ENCODE assay signal across 9 cellular contexts in the genomic region with DNA sequence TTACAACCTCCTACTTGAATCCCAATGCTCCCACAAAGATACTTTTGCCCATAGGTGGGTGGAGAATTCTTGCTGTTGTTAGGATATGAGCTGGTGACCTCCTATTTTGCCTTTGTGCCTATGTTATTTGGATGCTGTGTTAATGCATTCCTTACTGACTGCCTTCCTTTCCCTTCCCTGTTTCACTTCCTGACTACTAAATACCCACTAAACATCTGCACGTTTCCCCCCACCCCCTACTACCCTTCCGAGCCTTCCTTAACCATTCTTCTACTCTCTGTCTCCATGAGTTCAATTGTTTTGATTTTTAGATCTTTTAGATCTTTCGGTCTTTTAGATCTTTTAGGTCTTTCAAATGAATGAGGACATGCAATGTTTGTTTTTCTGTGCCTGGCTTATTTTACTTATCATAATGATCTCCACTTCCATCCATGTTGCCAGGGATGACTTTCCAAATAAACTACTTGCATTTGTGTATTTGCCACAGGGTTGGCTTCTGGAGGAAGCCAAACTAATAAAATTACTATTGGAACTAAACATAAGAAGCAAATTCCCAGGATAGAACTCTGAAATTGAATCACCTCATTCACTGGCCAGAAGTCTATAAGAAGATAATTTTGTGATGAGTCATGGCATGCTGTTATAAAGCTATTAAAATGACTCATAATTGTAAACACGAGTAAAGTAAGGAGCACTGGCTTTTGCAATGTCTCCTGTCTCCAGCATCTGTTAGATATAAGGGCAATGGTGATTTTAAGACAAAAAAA.
DNase-seq lines count a peak whose midpoint lies in the region; ATAC-seq and TF ChIP-seq lines count a peak whose summit lies in the region.
"Had no signal": no experiment of that assay in that cellular context is flagged by ENCODE, and none has a peak within 500 bp of the region (broad histone marks: within the 10 kb centered on the region; RNA-seq: fewer than 3 reads in every experiment).

No MANE protein-coding gene starts in this region.

- H3K27me3 ChIP-seq in RWPE2 (ENCODE audit: insufficient read depth, poor library complexity, severe bottlenecking) (no peaks in the 10 kb centered on the region), suprapubic skin (no peaks in the 10 kb centered on the region), vagina (no peaks in the 10 kb centered on the region), colonic mucosa (no peaks in the 10 kb centered on the region)
- H3K27me3 ChIP-seq: stomach had no signal

- 9% methylated on average over 4 of the region's 4 CpGs for WGBS in suprapubic skin

- H3K9ac ChIP-seq in colonic mucosa (ENCODE audit: low read depth in 2 of 2, low read length in 2 of 2), result no peak overlapping the region

- H3K4me3 ChIP-seq in RWPE2 (ENCODE audit: severe bottlenecking) (no peak overlapping the region), suprapubic skin (no peak overlapping the region), vagina (no peak overlapping the region), colonic mucosa (no peak overlapping the region)
- H3K4me3 ChIP-seq: stomach had no signal

- H3K27ac ChIP-seq in RWPE2 (ENCODE audit: poor library complexity, severe bottlenecking) (peak overlapping the region; percentile 67), suprapubic skin (peak overlapping the region; percentile 18), vagina (no peak overlapping the region), colonic mucosa (no peak overlapping the region)
- H3K27ac ChIP-seq: stomach had no signal

- no peaks in the 10 kb centered on the region for H3K36me3 ChIP-seq in RWPE2 (ENCODE audit: low read depth)
- H3K36me3 ChIP-seq in suprapubic skin, result no peaks in the 10 kb centered on the region
- no peaks in the 10 kb centered on the region for H3K36me3 ChIP-seq in vagina
- no peaks in the 10 kb centered on the region for H3K36me3 ChIP-seq in colonic mucosa
- H3K36me3 ChIP-seq: stomach had no signal

- H3K9me3 ChIP-seq in RWPE2 (ENCODE audit: severe bottlenecking) (no peaks in the 10 kb centered on the region), suprapubic skin (no peaks in the 10 kb centered on the region), vagina (no peaks in the 10 kb centered on the region), colonic mucosa (no peaks in the 10 kb centered on the region)
- H3K9me3 ChIP-seq: stomach had no signal

- TF ChIP-seq POLR2A in suprapubic skin (IDR thresholded peaks at IDR 0.05) (no peak), vagina (IDR thresholded peaks at IDR 0.05) (no peak)

- TF ChIP-seq CTCF in RWPE2 (IDR thresholded peaks at IDR 0.05; ENCODE audit: poor library complexity, severe bottlenecking) (no peak), suprapubic skin (IDR thresholded peaks at IDR 0.05) (no peak), vagina (IDR thresholded peaks at IDR 0.05) (no peak), colonic mucosa (IDR thresholded peaks at IDR 0.05) (no peak)

- intact Hi-C loops in vagina (cut with DNase I), result no loop called here
- intact Hi-C loops in colonic mucosa (cut with DNase I), result no loop called here

- peaks cover 15% of the 10 kb centered on the region for H3K4me1 ChIP-seq in RWPE2 (ENCODE audit: insufficient read depth, poor library complexity, severe bottlenecking)
- H3K4me1 ChIP-seq in suprapubic skin, result peaks cover 18% of the 10 kb centered on the region
- H3K4me1 ChIP-seq in vagina, result peaks cover 8% of the 10 kb centered on the region
- no peaks in the 10 kb centered on the region for H3K4me1 ChIP-seq in colonic mucosa
- H3K4me1 ChIP-seq: stomach had no signal

- peak; percentile 99 for ATAC-seq in RWPE2 (ENCODE audit: low read depth)

- no peak for TF ChIP-seq EP300 in suprapubic skin (IDR thresholded peaks at IDR 0.05)

- DNase-seq in SIG-M5 treated with dmso at 0.1 percent for 504 hours (lab: John Stamatoyannopoulos, UW; ENCODE audit: unreplicated experiment) (peak; percentile 50), SIG-M5 (lab: John Stamatoyannopoulos, UW) (no peak), RWPE2 (ENCODE audit: low spot score) (no peak), fibroblast of peridontal ligament (ENCODE audit: extremely low read depth) (peak; percentile 99), suprapubic skin (ENCODE audit: low spot score in 2 of 2) (no peak), NCI-H2081 treated with DMSO at 0.1 percent for 48 hours (lab: John Stamatoyannopoulos, UW) (no peak), vagina (ENCODE audit: extremely low spot score in 2 of 2) (no peak), colonic mucosa (no peak)
- DNase-seq: stomach had no signal

Comparison
In these comparisons a context has a peak if more than half of its experiments do, and no peak if none do; other contexts are left out.
1. DNase-seq: peak in SIG-M5 treated with dmso at 0.1 percent for 504 hours (single experiment) and fibroblast of peridontal ligament (single experiment); none in SIG-M5 (single experiment), RWPE2 (single experiment), suprapubic skin (0 of 2), NCI-H2081 treated with DMSO at 0.1 percent for 48 hours (single experiment), vagina (0 of 2) and colonic mucosa (single experiment).
2. H3K27ac ChIP-seq: peak in RWPE2 (single experiment) and suprapubic skin (single experiment); none in vagina (single experiment) and colonic mucosa (single experiment).